1 cellular context compared by ENCODE assay signal in genomic region chr2:240604291-240604938, GRCh38.
TF ChIP-seq lines count a peak whose summit lies in the region.

No MANE protein-coding gene starts in this region.

TF ChIP-seq in K562, 482 proteins besides CTCF, POLR2A, EP300 and RAD21 (continued from another document and continues in another):
- peak; percentile 95 for TF ChIP-seq SMAD1 (IDR thresholded peaks at IDR 0.05; ENCODE audit: low read depth, low read length, partially characterized antibody)
- TF ChIP-seq CREB5 (CRISPR knock-in tag; IDR thresholded peaks at IDR 0.05): no peak
- no peak for TF ChIP-seq PTRF (tag; IDR thresholded peaks at IDR 0.05)
- no peak for TF ChIP-seq ZNF239 (CRISPR knock-in tag; IDR thresholded peaks at IDR 0.05)
- no peak for TF ChIP-seq HMG20B (CRISPR knock-in tag; IDR thresholded peaks at IDR 0.05)
- TF ChIP-seq SAFB (IDR thresholded peaks at IDR 0.05; ENCODE audit: borderline replicate concordance, low read depth, low read length): no peak
- no peak for TF ChIP-seq RFX1 (IDR thresholded peaks at IDR 0.05)
- TF ChIP-seq RB1 (IDR thresholded peaks at IDR 0.05; ENCODE audit: low read depth): peak; percentile 71
- TF ChIP-seq POLR2B (IDR thresholded peaks at IDR 0.05; ENCODE audit: low read depth, partially characterized antibody): no peak
- no peak for TF ChIP-seq ADNP (tag; IDR thresholded peaks at IDR 0.05)
- no peak for TF ChIP-seq ZNF655 (CRISPR knock-in tag; IDR thresholded peaks at IDR 0.05)
- no peak for TF ChIP-seq TSHZ1 (CRISPR knock-in tag; IDR thresholded peaks at IDR 0.05)
- peak; percentile 26 to 51; a peak in 1 of 4 replicates for TF ChIP-seq MNT (conservative IDR thresholded peaks at IDR 0.05)
- no peak for TF ChIP-seq ZNF431 (CRISPR knock-in tag; IDR thresholded peaks at IDR 0.05)
- TF ChIP-seq, protein P1, sequence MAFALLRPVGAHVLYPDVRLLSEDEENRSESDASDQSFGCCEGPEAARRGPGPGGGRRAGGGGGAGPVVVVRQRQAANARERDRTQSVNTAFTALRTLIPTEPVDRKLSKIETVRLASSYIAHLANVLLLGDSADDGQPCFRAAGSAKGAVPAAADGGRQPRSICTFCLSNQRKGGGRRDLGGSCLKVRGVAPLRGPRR (CRISPR knock-in tag; IDR thresholded peaks at IDR 0.05): no peak
- TF ChIP-seq MCM3 (IDR thresholded peaks at IDR 0.05): no peak
- TF ChIP-seq, protein P2, sequence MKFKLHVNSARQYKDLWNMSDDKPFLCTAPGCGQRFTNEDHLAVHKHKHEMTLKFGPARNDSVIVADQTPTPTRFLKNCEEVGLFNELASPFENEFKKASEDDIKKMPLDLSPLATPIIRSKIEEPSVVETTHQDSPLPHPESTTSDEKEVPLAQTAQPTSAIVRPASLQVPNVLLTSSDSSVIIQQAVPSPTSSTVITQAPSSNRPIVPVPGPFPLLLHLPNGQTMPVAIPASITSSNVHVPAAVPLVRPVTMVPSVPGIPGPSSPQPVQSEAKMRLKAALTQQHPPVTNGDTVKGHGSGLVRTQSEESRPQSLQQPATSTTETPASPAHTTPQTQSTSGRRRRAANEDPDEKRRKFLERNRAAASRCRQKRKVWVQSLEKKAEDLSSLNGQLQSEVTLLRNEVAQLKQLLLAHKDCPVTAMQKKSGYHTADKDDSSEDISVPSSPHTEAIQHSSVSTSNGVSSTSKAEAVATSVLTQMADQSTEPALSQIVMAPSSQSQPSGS (CRISPR knock-in tag; IDR thresholded peaks at IDR 0.05): no peak
- no peak for TF ChIP-seq ZNF140 (CRISPR knock-in tag; IDR thresholded peaks at IDR 0.05)
- TF ChIP-seq ZNF133 (CRISPR knock-in tag; IDR thresholded peaks at IDR 0.05): no peak
- peak; percentile 85 for TF ChIP-seq ETV5 (CRISPR knock-in tag; IDR thresholded peaks at IDR 0.05; ENCODE audit: low read depth)
- TF ChIP-seq, protein P3, sequence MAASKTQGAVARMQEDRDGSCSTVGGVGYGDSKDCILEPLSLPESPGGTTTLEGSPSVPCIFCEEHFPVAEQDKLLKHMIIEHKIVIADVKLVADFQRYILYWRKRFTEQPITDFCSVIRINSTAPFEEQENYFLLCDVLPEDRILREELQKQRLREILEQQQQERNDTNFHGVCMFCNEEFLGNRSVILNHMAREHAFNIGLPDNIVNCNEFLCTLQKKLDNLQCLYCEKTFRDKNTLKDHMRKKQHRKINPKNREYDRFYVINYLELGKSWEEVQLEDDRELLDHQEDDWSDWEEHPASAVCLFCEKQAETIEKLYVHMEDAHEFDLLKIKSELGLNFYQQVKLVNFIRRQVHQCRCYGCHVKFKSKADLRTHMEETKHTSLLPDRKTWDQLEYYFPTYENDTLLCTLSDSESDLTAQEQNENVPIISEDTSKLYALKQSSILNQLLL (CRISPR knock-in tag; IDR thresholded peaks at IDR 0.05; ENCODE audit: borderline replicate concordance): no peak
- TF ChIP-seq GTF2A2 (tag; IDR thresholded peaks at IDR 0.05): no peak
- TF ChIP-seq ZNF175 (CRISPR knock-in tag; IDR thresholded peaks at IDR 0.05; ENCODE audit: low read depth): no peak
- TF ChIP-seq ZNF197 (CRISPR knock-in tag; IDR thresholded peaks at IDR 0.05; ENCODE audit: low read depth): no peak
- TF ChIP-seq ARID1B (IDR thresholded peaks at IDR 0.05): peak; percentile 48
- 0 out of 2 replicates have a peak, but pooled peaks have one; percentile 17 for TF ChIP-seq ELF4 (CRISPR knock-in tag; IDR thresholded peaks at IDR 0.05)
- 0 out of 2 replicates have a peak, but pooled peaks have one; percentile 37 for TF ChIP-seq TOE1 (IDR thresholded peaks at IDR 0.05; ENCODE audit: borderline replicate concordance)
- TF ChIP-seq TOE1 (CRISPR knock-in tag; IDR thresholded peaks at IDR 0.05; ENCODE audit: borderline replicate concordance, low read depth): no peak
- TF ChIP-seq BRF1 (IDR thresholded peaks at IDR 0.05; ENCODE audit: borderline replicate concordance, extremely low read depth, insufficient read length): no peak
- TF ChIP-seq ATF7 (IDR thresholded peaks at IDR 0.05): peak; percentile 65
- TF ChIP-seq THAP12 (CRISPR knock-in tag; IDR thresholded peaks at IDR 0.05): no peak
- TF ChIP-seq DPF2 (IDR thresholded peaks at IDR 0.05): 0 out of 2 replicates have a peak, but pooled peaks have one; percentile 39
- TF ChIP-seq TAF7 (tag; IDR thresholded peaks at IDR 0.05): no peak
- peak; percentile 64 for TF ChIP-seq SOX6 (IDR thresholded peaks at IDR 0.05)
- TF ChIP-seq IRF2 (CRISPR knock-in tag; IDR thresholded peaks at IDR 0.05): no peak
- TF ChIP-seq MED1 (CRISPR knock-in tag; IDR thresholded peaks at IDR 0.05; ENCODE audit: borderline replicate concordance): no peak
- no peak for TF ChIP-seq GABPB2 (CRISPR knock-in tag; conservative IDR thresholded peaks at IDR 0.05)
- no peak for TF ChIP-seq YY1 (IDR thresholded peaks at IDR 0.05; ENCODE audit: borderline replicate concordance in 1 of 3, control insufficient read depth in 1 of 3, extremely low read depth in 1 of 3, insufficient read depth in 3 of 3, insufficient read length in 1 of 3, insufficient replicate concordance in 2 of 3, low read depth in 1 of 3, low read length in 2 of 3)
- TF ChIP-seq, protein P4, sequence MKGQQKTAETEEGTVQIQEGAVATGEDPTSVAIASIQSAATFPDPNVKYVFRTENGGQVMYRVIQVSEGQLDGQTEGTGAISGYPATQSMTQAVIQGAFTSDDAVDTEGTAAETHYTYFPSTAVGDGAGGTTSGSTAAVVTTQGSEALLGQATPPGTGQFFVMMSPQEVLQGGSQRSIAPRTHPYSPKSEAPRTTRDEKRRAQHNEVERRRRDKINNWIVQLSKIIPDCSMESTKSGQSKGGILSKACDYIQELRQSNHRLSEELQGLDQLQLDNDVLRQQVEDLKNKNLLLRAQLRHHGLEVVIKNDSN (CRISPR knock-in tag; IDR thresholded peaks at IDR 0.05): no peak
- TF ChIP-seq, protein P5, sequence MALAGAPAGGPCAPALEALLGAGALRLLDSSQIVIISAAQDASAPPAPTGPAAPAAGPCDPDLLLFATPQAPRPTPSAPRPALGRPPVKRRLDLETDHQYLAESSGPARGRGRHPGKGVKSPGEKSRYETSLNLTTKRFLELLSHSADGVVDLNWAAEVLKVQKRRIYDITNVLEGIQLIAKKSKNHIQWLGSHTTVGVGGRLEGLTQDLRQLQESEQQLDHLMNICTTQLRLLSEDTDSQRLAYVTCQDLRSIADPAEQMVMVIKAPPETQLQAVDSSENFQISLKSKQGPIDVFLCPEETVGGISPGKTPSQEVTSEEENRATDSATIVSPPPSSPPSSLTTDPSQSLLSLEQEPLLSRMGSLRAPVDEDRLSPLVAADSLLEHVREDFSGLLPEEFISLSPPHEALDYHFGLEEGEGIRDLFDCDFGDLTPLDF (CRISPR knock-in tag; IDR thresholded peaks at IDR 0.05): no peak
- no peak for TF ChIP-seq SMARCB1 (IDR thresholded peaks at IDR 0.05; ENCODE audit: insufficient read length, low read depth)
- TF ChIP-seq, protein P6, sequence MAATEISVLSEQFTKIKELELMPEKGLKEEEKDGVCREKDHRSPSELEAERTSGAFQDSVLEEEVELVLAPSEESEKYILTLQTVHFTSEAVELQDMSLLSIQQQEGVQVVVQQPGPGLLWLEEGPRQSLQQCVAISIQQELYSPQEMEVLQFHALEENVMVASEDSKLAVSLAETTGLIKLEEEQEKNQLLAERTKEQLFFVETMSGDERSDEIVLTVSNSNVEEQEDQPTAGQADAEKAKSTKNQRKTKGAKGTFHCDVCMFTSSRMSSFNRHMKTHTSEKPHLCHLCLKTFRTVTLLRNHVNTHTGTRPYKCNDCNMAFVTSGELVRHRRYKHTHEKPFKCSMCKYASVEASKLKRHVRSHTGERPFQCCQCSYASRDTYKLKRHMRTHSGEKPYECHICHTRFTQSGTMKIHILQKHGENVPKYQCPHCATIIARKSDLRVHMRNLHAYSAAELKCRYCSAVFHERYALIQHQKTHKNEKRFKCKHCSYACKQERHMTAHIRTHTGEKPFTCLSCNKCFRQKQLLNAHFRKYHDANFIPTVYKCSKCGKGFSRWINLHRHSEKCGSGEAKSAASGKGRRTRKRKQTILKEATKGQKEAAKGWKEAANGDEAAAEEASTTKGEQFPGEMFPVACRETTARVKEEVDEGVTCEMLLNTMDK (IDR thresholded peaks at IDR 0.05; ENCODE audit: borderline replicate concordance, insufficient read depth, low read depth, low read length, poor library complexity, severe bottlenecking): no peak
- no peak for TF ChIP-seq PHB2 (IDR thresholded peaks at IDR 0.05; ENCODE audit: low read depth)
- TF ChIP-seq, protein P7, sequence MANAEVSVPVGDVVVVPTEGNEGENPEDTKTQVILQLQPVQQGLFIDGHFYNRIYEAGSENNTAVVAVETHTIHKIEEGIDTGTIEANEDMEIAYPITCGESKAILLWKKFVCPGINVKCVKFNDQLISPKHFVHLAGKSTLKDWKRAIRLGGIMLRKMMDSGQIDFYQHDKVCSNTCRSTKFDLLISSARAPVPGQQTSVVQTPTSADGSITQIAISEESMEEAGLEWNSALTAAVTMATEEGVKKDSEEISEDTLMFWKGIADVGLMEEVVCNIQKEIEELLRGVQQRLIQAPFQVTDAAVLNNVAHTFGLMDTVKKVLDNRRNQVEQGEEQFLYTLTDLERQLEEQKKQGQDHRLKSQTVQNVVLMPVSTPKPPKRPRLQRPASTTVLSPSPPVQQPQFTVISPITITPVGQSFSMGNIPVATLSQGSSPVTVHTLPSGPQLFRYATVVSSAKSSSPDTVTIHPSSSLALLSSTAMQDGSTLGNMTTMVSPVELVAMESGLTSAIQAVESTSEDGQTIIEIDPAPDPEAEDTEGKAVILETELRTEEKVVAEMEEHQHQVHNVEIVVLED (CRISPR knock-in tag; IDR thresholded peaks at IDR 0.05): no peak
- TF ChIP-seq SMARCA5 (IDR thresholded peaks at IDR 0.05): no peak
- no peak for TF ChIP-seq STAT5A (IDR thresholded peaks at IDR 0.05; ENCODE audit: borderline replicate concordance, low read length)
- no peak for TF ChIP-seq ZFP30 (CRISPR knock-in tag; IDR thresholded peaks at IDR 0.05; ENCODE audit: borderline replicate concordance)
